ENCODE assay signal across 1 cellular context in the genomic region with DNA sequence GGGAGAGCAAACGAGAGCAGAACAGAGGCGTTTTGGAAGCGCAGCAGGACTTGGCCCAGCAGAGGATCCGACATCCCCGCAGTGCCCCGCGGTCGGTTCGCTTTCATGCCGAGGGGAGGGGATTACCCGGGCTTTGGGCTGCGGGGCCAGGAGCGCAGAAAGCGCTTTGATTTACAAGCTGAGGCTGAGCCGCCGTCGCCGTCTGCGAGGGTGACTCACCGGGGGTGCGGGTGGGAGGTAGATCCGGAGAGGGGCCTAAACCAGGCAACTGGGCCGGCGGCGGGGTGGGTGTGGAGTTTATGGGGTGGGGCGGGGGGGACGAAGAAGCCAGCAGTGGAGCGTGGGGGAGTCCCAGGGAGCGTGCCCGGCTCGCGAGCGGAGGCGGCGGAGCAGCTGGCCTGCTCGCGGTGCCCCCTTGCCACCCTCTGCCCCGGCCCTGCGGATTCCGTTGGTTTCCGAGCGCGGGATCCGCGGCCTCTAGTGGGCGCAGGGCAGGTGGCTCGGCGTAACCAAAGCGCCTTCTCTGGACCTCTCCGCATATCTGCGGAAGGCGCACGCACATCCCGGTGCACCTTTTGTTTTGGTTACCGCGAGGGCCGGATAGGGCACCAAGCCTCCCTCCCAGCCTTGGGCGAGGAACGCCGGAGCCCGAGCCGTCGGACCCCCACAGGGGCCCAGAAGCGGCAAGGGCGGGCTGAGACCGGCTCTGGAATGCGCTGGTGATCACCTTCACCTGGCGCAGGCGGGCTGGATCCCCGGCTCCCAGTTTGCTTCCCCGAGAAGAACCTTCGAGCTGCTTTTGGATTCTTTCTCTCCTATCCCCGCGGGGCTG.
A peak's percentile ranks its signal among the peaks of the same experiment; 100 is the strongest.
TF ChIP-seq lines count a peak whose summit lies in the region.

No MANE protein-coding gene starts in this region.

TF ChIP-seq in HepG2, 621 proteins besides CTCF, POLR2A, EP300 and RAD21 (continued from another document and continues in another):
- TF ChIP-seq, protein P1, sequence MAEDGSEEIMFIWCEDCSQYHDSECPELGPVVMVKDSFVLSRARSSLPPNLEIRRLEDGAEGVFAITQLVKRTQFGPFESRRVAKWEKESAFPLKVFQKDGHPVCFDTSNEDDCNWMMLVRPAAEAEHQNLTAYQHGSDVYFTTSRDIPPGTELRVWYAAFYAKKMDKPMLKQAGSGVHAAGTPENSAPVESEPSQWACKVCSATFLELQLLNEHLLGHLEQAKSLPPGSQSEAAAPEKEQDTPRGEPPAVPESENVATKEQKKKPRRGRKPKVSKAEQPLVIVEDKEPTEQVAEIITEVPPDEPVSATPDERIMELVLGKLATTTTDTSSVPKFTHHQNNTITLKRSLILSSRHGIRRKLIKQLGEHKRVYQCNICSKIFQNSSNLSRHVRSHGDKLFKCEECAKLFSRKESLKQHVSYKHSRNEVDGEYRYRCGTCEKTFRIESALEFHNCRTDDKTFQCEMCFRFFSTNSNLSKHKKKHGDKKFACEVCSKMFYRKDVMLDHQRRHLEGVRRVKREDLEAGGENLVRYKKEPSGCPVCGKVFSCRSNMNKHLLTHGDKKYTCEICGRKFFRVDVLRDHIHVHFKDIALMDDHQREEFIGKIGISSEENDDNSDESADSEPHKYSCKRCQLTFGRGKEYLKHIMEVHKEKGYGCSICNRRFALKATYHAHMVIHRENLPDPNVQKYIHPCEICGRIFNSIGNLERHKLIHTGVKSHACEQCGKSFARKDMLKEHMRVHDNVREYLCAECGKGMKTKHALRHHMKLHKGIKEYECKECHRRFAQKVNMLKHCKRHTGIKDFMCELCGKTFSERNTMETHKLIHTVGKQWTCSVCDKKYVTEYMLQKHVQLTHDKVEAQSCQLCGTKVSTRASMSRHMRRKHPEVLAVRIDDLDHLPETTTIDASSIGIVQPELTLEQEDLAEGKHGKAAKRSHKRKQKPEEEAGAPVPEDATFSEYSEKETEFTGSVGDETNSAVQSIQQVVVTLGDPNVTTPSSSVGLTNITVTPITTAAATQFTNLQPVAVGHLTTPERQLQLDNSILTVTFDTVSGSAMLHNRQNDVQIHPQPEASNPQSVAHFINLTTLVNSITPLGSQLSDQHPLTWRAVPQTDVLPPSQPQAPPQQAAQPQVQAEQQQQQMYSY (CRISPR knock-in tag; IDR thresholded peaks at IDR 0.05) = peak; percentile 18; the same call in 1 of the 2 replicates
- TF ChIP-seq, protein P2, sequence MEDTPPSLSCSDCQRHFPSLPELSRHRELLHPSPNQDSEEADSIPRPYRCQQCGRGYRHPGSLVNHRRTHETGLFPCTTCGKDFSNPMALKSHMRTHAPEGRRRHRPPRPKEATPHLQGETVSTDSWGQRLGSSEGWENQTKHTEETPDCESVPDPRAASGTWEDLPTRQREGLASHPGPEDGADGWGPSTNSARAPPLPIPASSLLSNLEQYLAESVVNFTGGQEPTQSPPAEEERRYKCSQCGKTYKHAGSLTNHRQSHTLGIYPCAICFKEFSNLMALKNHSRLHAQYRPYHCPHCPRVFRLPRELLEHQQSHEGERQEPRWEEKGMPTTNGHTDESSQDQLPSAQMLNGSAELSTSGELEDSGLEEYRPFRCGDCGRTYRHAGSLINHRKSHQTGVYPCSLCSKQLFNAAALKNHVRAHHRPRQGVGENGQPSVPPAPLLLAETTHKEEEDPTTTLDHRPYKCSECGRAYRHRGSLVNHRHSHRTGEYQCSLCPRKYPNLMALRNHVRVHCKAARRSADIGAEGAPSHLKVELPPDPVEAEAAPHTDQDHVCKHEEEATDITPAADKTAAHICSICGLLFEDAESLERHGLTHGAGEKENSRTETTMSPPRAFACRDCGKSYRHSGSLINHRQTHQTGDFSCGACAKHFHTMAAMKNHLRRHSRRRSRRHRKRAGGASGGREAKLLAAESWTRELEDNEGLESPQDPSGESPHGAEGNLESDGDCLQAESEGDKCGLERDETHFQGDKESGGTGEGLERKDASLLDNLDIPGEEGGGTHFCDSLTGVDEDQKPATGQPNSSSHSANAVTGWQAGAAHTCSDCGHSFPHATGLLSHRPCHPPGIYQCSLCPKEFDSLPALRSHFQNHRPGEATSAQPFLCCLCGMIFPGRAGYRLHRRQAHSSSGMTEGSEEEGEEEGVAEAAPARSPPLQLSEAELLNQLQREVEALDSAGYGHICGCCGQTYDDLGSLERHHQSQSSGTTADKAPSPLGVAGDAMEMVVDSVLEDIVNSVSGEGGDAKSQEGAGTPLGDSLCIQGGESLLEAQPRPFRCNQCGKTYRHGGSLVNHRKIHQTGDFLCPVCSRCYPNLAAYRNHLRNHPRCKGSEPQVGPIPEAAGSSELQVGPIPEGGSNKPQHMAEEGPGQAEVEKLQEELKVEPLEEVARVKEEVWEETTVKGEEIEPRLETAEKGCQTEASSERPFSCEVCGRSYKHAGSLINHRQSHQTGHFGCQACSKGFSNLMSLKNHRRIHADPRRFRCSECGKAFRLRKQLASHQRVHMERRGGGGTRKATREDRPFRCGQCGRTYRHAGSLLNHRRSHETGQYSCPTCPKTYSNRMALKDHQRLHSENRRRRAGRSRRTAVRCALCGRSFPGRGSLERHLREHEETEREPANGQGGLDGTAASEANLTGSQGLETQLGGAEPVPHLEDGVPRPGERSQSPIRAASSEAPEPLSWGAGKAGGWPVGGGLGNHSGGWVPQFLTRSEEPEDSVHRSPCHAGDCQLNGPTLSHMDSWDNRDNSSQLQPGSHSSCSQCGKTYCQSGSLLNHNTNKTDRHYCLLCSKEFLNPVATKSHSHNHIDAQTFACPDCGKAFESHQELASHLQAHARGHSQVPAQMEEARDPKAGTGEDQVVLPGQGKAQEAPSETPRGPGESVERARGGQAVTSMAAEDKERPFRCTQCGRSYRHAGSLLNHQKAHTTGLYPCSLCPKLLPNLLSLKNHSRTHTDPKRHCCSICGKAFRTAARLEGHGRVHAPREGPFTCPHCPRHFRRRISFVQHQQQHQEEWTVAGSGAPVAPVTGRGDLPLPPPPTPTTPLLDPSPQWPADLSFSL (CRISPR knock-in tag; IDR thresholded peaks at IDR 0.05) = no peak
- TF ChIP-seq ZFX (CRISPR knock-in tag; IDR thresholded peaks at IDR 0.05; ENCODE audit: low read depth) = peak; percentile 72
- TF ChIP-seq, protein P3, sequence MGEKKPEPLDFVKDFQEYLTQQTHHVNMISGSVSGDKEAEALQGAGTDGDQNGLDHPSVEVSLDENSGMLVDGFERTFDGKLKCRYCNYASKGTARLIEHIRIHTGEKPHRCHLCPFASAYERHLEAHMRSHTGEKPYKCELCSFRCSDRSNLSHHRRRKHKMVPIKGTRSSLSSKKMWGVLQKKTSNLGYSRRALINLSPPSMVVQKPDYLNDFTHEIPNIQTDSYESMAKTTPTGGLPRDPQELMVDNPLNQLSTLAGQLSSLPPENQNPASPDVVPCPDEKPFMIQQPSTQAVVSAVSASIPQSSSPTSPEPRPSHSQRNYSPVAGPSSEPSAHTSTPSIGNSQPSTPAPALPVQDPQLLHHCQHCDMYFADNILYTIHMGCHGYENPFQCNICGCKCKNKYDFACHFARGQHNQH (CRISPR knock-in tag; IDR thresholded peaks at IDR 0.05) = peak; percentile 48; the same call in 1 of the 2 replicates
- 0 out of 2 replicates have a peak, but pooled peaks have one; percentile 19 for TF ChIP-seq HOXA9 (CRISPR knock-in tag; IDR thresholded peaks at IDR 0.05; ENCODE audit: borderline replicate concordance)
- TF ChIP-seq, protein P4, sequence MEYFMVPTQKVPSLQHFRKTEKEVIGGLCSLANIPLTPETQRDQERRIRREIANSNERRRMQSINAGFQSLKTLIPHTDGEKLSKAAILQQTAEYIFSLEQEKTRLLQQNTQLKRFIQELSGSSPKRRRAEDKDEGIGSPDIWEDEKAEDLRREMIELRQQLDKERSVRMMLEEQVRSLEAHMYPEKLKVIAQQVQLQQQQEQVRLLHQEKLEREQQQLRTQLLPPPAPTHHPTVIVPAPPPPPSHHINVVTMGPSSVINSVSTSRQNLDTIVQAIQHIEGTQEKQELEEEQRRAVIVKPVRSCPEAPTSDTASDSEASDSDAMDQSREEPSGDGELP (IDR thresholded peaks at IDR 0.05; ENCODE audit: borderline replicate concordance, low read depth) = no peak
- TF ChIP-seq AGO1 (IDR thresholded peaks at IDR 0.05; ENCODE audit: low read depth, low read length, poor library complexity, severe bottlenecking) = peak; percentile 47
- TF ChIP-seq, protein P5, sequence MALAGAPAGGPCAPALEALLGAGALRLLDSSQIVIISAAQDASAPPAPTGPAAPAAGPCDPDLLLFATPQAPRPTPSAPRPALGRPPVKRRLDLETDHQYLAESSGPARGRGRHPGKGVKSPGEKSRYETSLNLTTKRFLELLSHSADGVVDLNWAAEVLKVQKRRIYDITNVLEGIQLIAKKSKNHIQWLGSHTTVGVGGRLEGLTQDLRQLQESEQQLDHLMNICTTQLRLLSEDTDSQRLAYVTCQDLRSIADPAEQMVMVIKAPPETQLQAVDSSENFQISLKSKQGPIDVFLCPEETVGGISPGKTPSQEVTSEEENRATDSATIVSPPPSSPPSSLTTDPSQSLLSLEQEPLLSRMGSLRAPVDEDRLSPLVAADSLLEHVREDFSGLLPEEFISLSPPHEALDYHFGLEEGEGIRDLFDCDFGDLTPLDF (CRISPR knock-in tag; IDR thresholded peaks at IDR 0.05) = peak; percentile 1; the same call in 1 of the 2 replicates
- peak; percentile 58 for TF ChIP-seq ZNF776 (CRISPR knock-in tag; IDR thresholded peaks at IDR 0.05)
- peak; percentile 32; the same call in 1 of the 2 replicates for TF ChIP-seq SP5 (CRISPR knock-in tag; IDR thresholded peaks at IDR 0.05; ENCODE audit: borderline replicate concordance, low read depth)
- TF ChIP-seq, protein P6, sequence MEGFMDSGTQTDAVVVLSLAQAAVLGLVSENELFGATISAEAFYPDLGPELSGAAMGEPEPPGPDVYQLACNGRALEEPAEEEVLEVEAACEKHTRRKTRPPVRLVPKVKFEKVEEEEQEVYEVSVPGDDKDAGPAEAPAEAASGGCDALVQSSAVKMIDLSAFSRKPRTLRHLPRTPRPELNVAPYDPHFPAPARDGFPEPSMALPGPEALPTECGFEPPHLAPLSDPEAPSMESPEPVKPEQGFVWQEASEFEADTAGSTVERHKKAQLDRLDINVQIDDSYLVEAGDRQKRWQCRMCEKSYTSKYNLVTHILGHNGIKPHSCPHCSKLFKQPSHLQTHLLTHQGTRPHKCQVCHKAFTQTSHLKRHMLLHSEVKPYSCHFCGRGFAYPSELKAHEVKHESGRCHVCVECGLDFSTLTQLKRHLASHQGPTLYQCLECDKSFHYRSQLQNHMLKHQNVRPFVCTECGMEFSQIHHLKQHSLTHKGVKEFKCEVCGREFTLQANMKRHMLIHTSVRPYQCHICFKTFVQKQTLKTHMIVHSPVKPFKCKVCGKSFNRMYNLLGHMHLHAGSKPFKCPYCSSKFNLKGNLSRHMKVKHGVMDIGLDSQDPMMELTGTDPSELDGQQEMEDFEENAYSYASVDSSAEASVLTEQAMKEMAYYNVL (CRISPR knock-in tag; IDR thresholded peaks at IDR 0.05; ENCODE audit: borderline replicate concordance) = peak; percentile 21; the same call in 1 of the 2 replicates
- TF ChIP-seq, protein P7, sequence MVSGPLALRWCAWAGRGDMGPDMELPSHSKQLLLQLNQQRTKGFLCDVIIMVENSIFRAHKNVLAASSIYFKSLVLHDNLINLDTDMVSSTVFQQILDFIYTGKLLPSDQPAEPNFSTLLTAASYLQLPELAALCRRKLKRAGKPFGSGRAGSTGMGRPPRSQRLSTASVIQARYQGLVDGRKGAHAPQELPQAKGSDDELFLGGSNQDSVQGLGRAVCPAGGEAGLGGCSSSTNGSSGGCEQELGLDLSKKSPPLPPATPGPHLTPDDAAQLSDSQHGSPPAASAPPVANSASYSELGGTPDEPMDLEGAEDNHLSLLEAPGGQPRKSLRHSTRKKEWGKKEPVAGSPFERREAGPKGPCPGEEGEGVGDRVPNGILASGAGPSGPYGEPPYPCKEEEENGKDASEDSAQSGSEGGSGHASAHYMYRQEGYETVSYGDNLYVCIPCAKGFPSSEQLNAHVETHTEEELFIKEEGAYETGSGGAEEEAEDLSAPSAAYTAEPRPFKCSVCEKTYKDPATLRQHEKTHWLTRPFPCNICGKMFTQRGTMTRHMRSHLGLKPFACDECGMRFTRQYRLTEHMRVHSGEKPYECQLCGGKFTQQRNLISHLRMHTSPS (CRISPR knock-in tag; IDR thresholded peaks at IDR 0.05; ENCODE audit: low read depth) = peak; percentile 96
- no peak for TF ChIP-seq PAWR (CRISPR knock-in tag; IDR thresholded peaks at IDR 0.05; ENCODE audit: borderline replicate concordance)
- peak; percentile 65 for TF ChIP-seq PHF8 (CRISPR knock-in tag; IDR thresholded peaks at IDR 0.05)
- TF ChIP-seq, protein P8, sequence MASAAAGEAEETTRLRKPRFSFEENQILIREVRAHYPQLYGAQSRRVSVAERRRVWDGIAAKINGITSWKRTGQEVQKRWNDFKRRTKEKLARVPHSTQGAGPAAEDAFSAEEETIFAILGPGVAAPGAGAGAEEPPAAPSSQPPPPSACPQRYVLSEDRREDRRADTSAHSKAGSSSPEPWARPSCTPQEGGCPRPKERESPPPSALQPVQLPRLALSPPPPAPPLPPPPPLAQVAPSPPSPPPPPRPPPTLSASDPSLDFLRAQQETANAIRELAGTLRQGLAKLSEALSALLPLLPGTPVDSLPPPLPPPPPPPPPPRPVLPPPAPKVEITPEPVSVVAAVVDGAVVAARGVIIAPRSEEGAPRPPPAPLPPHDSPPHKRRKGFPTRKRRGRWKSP (CRISPR knock-in tag; IDR thresholded peaks at IDR 0.05) = peak; percentile 75
- 0 out of 2 replicates have a peak, but pooled peaks have one; percentile 23 for TF ChIP-seq SPEN (CRISPR knock-in tag; IDR thresholded peaks at IDR 0.05; ENCODE audit: low read depth)
- TF ChIP-seq ZNF547 (CRISPR knock-in tag; IDR thresholded peaks at IDR 0.05) = peak; percentile 7; the same call in 1 of the 2 replicates
- TF ChIP-seq, protein P9, sequence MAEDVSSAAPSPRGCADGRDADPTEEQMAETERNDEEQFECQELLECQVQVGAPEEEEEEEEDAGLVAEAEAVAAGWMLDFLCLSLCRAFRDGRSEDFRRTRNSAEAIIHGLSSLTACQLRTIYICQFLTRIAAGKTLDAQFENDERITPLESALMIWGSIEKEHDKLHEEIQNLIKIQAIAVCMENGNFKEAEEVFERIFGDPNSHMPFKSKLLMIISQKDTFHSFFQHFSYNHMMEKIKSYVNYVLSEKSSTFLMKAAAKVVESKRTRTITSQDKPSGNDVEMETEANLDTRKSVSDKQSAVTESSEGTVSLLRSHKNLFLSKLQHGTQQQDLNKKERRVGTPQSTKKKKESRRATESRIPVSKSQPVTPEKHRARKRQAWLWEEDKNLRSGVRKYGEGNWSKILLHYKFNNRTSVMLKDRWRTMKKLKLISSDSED (CRISPR knock-in tag; IDR thresholded peaks at IDR 0.05) = no peak
- TF ChIP-seq ZNF317 (CRISPR knock-in tag; IDR thresholded peaks at IDR 0.05) = peak; percentile 40; the same call in 1 of the 2 replicates
- TF ChIP-seq, protein P10, sequence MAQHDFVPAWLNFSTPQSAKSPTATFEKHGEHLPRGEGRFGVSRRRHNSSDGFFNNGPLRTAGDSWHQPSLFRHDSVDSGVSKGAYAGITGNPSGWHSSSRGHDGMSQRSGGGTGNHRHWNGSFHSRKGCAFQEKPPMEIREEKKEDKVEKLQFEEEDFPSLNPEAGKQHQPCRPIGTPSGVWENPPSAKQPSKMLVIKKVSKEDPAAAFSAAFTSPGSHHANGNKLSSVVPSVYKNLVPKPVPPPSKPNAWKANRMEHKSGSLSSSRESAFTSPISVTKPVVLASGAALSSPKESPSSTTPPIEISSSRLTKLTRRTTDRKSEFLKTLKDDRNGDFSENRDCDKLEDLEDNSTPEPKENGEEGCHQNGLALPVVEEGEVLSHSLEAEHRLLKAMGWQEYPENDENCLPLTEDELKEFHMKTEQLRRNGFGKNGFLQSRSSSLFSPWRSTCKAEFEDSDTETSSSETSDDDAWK (CRISPR knock-in tag; IDR thresholded peaks at IDR 0.05) = no peak
- TF ChIP-seq POGZ (CRISPR knock-in tag; IDR thresholded peaks at IDR 0.05) = 0 out of 2 replicates have a peak, but pooled peaks have one; percentile 15
- TF ChIP-seq FIP1L1 (IDR thresholded peaks at IDR 0.05; ENCODE audit: borderline replicate concordance, insufficient read depth, low read depth, low read length) = no peak
- peak; percentile 51 for TF ChIP-seq STAG1 (CRISPR knock-in tag; IDR thresholded peaks at IDR 0.05)
- 0 out of 2 replicates have a peak, but pooled peaks have one; percentile 31 for TF ChIP-seq ZNF572 (CRISPR knock-in tag; IDR thresholded peaks at IDR 0.05)
